Comparison of ENCODE assay signal across 1 cellular context in the genomic region with DNA sequence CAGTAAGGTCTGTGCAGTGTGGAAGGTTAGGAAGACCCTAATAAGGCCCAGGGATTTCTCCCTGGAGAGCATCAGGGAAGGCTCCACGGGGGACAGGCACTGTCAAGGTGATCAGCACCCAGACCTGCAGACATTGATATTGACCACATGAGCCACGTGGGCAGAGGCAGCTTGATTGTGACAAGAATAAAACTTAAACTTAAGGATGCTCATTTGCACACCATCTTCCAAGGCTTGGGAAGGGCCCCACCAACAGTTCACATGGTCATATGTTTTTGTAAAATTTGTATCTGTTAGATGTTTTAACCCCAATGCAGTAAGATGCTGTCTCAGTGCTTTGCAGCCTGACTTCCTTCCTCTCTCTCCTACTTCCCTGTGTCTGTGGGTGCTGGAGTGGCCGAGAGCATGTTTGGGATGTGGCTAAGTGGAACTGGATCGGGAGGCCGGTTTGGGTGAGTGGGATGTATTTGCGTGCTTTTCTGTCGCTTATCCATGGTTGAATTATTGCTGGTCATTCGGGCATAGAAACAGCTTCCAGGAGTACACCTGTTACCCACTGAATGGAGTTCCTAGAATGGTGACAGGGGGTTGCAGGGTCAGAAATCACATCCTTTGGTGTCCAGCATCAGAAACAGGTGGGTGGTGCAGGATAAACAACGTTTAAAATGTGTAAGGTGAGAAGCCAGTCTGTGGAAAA.
TF ChIP-seq lines count a peak whose summit lies in the region.

No MANE protein-coding gene starts in this region.

TF ChIP-seq in H1, 55 proteins besides CTCF, POLR2A, EP300 and RAD21:
- TF ChIP-seq USF2 (IDR thresholded peaks at IDR 0.05; ENCODE audit: low read length) (no peak), HDAC6 (IDR thresholded peaks at IDR 0.05; ENCODE audit: low read depth, low read length) (no peak), TCF12 (IDR thresholded peaks at IDR 0.05; ENCODE audit: low read depth, low read length) (no peak), SIRT6 (IDR thresholded peaks at IDR 0.05; ENCODE audit: low read length) (no peak), RBBP5 (IDR thresholded peaks at IDR 0.05; ENCODE audit: borderline replicate concordance, low read depth, low read length) (no peak), TAF7 (optimal IDR thresholded peaks at IDR 0.05; ENCODE audit: borderline replicate concordance, low read depth, low read length) (no peak), SP4 (IDR thresholded peaks at IDR 0.05; ENCODE audit: low read length) (no peak), POU5F1 (IDR thresholded peaks at IDR 0.05; ENCODE audit: low read depth, low read length) (no peak), KDM1A (IDR thresholded peaks at IDR 0.05; ENCODE audit: borderline replicate concordance, low read length) (no peak), SP1 (IDR thresholded peaks at IDR 0.05; ENCODE audit: low read depth, low read length) (no peak), JUND (IDR thresholded peaks at IDR 0.05; ENCODE audit: low read length) (no peak), CTBP2 (IDR thresholded peaks at IDR 0.05; ENCODE audit: borderline replicate concordance, insufficient read depth, insufficient read length, low read length) (no peak), YY1 (IDR thresholded peaks at IDR 0.05; ENCODE audit: low read depth, low read length) (no peak), TBP (IDR thresholded peaks at IDR 0.05; ENCODE audit: low read depth, low read length) (no peak), EZH2 (IDR thresholded peaks at IDR 0.05; ENCODE audit: low read depth, low read length, severe bottlenecking) (no peak), ASH2L (IDR thresholded peaks at IDR 0.05; ENCODE audit: low read length) (no peak), FOSL1 (IDR thresholded peaks at IDR 0.05; ENCODE audit: insufficient read depth, low read depth, low read length) (no peak)
